1 cellular context compared by ENCODE assay signal in genomic region chr19:40662925-40663711, GRCh38.
TF ChIP-seq lines count a peak whose summit lies in the region.

No MANE protein-coding gene starts in this region.

TF ChIP-seq in HepG2, 621 proteins besides CTCF, POLR2A, EP300 and RAD21 (continued from another document and continues in another):
- no peak for TF ChIP-seq ZNF251 (CRISPR knock-in tag; IDR thresholded peaks at IDR 0.05)
- peak; percentile 95 for TF ChIP-seq SAP130 (CRISPR knock-in tag; IDR thresholded peaks at IDR 0.05; ENCODE audit: low read depth)
- peak; percentile 45; the same call in 1 of the 2 replicates for TF ChIP-seq FOXA3 (CRISPR knock-in tag; IDR thresholded peaks at IDR 0.05)
- TF ChIP-seq RFXANK (CRISPR knock-in tag; IDR thresholded peaks at IDR 0.05): no peak
- TF ChIP-seq ZNF607 (CRISPR knock-in tag; IDR thresholded peaks at IDR 0.05; ENCODE audit: borderline replicate concordance): peak; percentile 95
- TF ChIP-seq ZFP91 (CRISPR knock-in tag; IDR thresholded peaks at IDR 0.05; ENCODE audit: borderline replicate concordance): peak; percentile 84
- peak; percentile 87 for TF ChIP-seq TFDP2 (CRISPR knock-in tag; IDR thresholded peaks at IDR 0.05)
- TF ChIP-seq HNF4A (CRISPR knock-in tag; IDR thresholded peaks at IDR 0.05): peak; percentile 23; the same call in 1 of the 2 replicates
- peak; percentile 75; the same call in 1 of the 2 replicates for TF ChIP-seq ZSCAN12 (CRISPR knock-in tag; IDR thresholded peaks at IDR 0.05)
- peak; percentile 63 for TF ChIP-seq KAT8 (CRISPR knock-in tag; IDR thresholded peaks at IDR 0.05)
- TF ChIP-seq ZNF746 (CRISPR knock-in tag; IDR thresholded peaks at IDR 0.05): 0 out of 2 replicates have a peak, but pooled peaks have one; percentile 67
- TF ChIP-seq SMAD1 (CRISPR knock-in tag; IDR thresholded peaks at IDR 0.05; ENCODE audit: borderline replicate concordance, low read depth): peak; percentile 28; the same call in 1 of the 2 replicates
- peak; percentile 66; the same call in 1 of the 2 replicates for TF ChIP-seq SRY (CRISPR knock-in tag; IDR thresholded peaks at IDR 0.05)
- TF ChIP-seq ZNF205 (CRISPR knock-in tag; IDR thresholded peaks at IDR 0.05): peak; percentile 63; the same call in 1 of the 2 replicates
- no peak for TF ChIP-seq KLF13 (CRISPR knock-in tag; IDR thresholded peaks at IDR 0.05)
- peak; percentile 85 for TF ChIP-seq ZNF777 (CRISPR knock-in tag; IDR thresholded peaks at IDR 0.05)
- peak; percentile 88; the same call in 1 of the 2 replicates for TF ChIP-seq MTF2 (CRISPR knock-in tag; IDR thresholded peaks at IDR 0.05; ENCODE audit: borderline replicate concordance)
- TF ChIP-seq ZSCAN21 (CRISPR knock-in tag; IDR thresholded peaks at IDR 0.05; ENCODE audit: borderline replicate concordance): peak; percentile 69; the same call in 1 of the 2 replicates
- TF ChIP-seq ZNF383 (CRISPR knock-in tag; IDR thresholded peaks at IDR 0.05; ENCODE audit: borderline replicate concordance): no peak
- TF ChIP-seq ZNF883 (CRISPR knock-in tag; IDR thresholded peaks at IDR 0.05; ENCODE audit: not compliant biosample characterization): peak; percentile 83
- no peak for TF ChIP-seq ZNF720 (CRISPR knock-in tag; IDR thresholded peaks at IDR 0.05)
- peak; percentile 55; the same call in 1 of the 2 replicates for TF ChIP-seq RXRA (CRISPR knock-in tag; IDR thresholded peaks at IDR 0.05)
- 0 out of 2 replicates have a peak, but pooled peaks have one; percentile 63 for TF ChIP-seq ATF2 (CRISPR knock-in tag; IDR thresholded peaks at IDR 0.05)
- TF ChIP-seq TBL1XR1 (IDR thresholded peaks at IDR 0.05; ENCODE audit: borderline replicate concordance, low read length, partially characterized antibody): no peak
- no peak for TF ChIP-seq THYN1 (CRISPR knock-in tag; IDR thresholded peaks at IDR 0.05; ENCODE audit: borderline replicate concordance, low read depth)
- 0 out of 2 replicates have a peak, but pooled peaks have one; percentile 58 for TF ChIP-seq ZBTB42 (CRISPR knock-in tag; IDR thresholded peaks at IDR 0.05)
- TF ChIP-seq CREBL2 (CRISPR knock-in tag; IDR thresholded peaks at IDR 0.05; ENCODE audit: borderline replicate concordance): 0 out of 2 replicates have a peak, but pooled peaks have one; percentile 50
- TF ChIP-seq HNRNPL (IDR thresholded peaks at IDR 0.05; ENCODE audit: low read depth, low read length): no peak
- TF ChIP-seq AHDC1 (CRISPR knock-in tag; IDR thresholded peaks at IDR 0.05; ENCODE audit: borderline replicate concordance): no peak
- TF ChIP-seq NR0B2 (CRISPR knock-in tag; IDR thresholded peaks at IDR 0.05): peak; percentile 94; the same call in 1 of the 2 replicates
- TF ChIP-seq CHD2 (IDR thresholded peaks at IDR 0.05; ENCODE audit: low read depth, low read length): no peak
- peak; percentile 61 for TF ChIP-seq USF2 (IDR thresholded peaks at IDR 0.05; ENCODE audit: low read depth, low read length)
- peak; percentile 82; the same call in 1 of the 2 replicates for TF ChIP-seq USF2 (CRISPR knock-in tag; IDR thresholded peaks at IDR 0.05; ENCODE audit: borderline replicate concordance)
- TF ChIP-seq ZBTB26 (CRISPR knock-in tag; IDR thresholded peaks at IDR 0.05; ENCODE audit: borderline replicate concordance): peak; percentile 29; the same call in 1 of the 2 replicates
- TF ChIP-seq PATZ1 (CRISPR knock-in tag; IDR thresholded peaks at IDR 0.05): peak; percentile 62
- TF ChIP-seq ZKSCAN8 (CRISPR knock-in tag; IDR thresholded peaks at IDR 0.05; ENCODE audit: borderline replicate concordance): peak; percentile 41; the same call in 1 of the 2 replicates
- peak; percentile 48; the same call in 1 of the 2 replicates for TF ChIP-seq MED1 (CRISPR knock-in tag; IDR thresholded peaks at IDR 0.05)
- TF ChIP-seq ZNF225 (CRISPR knock-in tag; IDR thresholded peaks at IDR 0.05): 0 out of 2 replicates have a peak, but pooled peaks have one; percentile 7
- TF ChIP-seq DBP (CRISPR knock-in tag; IDR thresholded peaks at IDR 0.05; ENCODE audit: not compliant biosample characterization): peak; percentile 89
- no peak for TF ChIP-seq MIER2 (CRISPR knock-in tag; IDR thresholded peaks at IDR 0.05)
- TF ChIP-seq ELF3 (CRISPR knock-in tag; IDR thresholded peaks at IDR 0.05): peak; percentile 68; the same call in 1 of the 2 replicates
- TF ChIP-seq ZNF629 (CRISPR knock-in tag; conservative IDR thresholded peaks at IDR 0.05): 0 out of 2 replicates have a peak, but pooled peaks have one; percentile 40
- TF ChIP-seq FOXK2 (IDR thresholded peaks at IDR 0.05): no peak
- peak; percentile 72; the same call in 1 of the 2 replicates for TF ChIP-seq ZGPAT (CRISPR knock-in tag; IDR thresholded peaks at IDR 0.05)
